8 cellular contexts compared by ENCODE assay signal in genomic region chr19:46746281-46746965, GRCh38. TPM values are rescaled to one million over a fixed set of nuclear protein-coding genes. Genes with fewer than 3 reads are reported as not detected.
DNase-seq lines count a peak whose midpoint lies in the region; ATAC-seq, FAIRE-seq and TF ChIP-seq lines count a peak whose summit lies in the region.

A gene with protein sequence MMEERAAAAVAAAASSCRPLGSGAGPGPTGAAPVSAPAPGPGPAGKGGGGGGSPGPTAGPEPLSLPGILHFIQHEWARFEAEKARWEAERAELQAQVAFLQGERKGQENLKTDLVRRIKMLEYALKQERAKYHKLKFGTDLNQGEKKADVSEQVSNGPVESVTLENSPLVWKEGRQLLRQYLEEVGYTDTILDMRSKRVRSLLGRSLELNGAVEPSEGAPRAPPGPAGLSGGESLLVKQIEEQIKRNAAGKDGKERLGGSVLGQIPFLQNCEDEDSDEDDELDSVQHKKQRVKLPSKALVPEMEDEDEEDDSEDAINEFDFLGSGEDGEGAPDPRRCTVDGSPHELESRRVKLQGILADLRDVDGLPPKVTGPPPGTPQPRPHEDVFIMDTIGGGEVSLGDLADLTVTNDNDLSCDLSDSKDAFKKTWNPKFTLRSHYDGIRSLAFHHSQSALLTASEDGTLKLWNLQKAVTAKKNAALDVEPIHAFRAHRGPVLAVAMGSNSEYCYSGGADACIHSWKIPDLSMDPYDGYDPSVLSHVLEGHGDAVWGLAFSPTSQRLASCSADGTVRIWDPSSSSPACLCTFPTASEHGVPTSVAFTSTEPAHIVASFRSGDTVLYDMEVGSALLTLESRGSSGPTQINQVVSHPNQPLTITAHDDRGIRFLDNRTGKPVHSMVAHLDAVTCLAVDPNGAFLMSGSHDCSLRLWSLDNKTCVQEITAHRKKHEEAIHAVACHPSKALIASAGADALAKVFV (minus strand): TSS chr19:46746450. CDS start chr19:46746430, 20 bp downstream.

- no peaks in the 10 kb centered on the region for H3K27me3 ChIP-seq in BJ (ENCODE audit: control insufficient read depth, insufficient read depth, low read length)

- H3K27ac Mint-ChIP-seq in immature natural killer cell = peak within 1 kb of the TSS; percentile 43 to 91 (median 84)

- H3K9me3 Mint-ChIP-seq in immature natural killer cell = no peaks in the 10 kb centered on the region

- FAIRE-seq in GM19239 (lab: Jason Lieb, UNC) = no peak

- peak within 1 kb of the TSS; percentile 84 to 92 (median 89) for H3K4me3 Mint-ChIP-seq in immature natural killer cell

- H3K36me3 ChIP-seq in BJ (ENCODE audit: control insufficient read depth, insufficient read depth, low read length) = peaks cover 3% of the 10 kb centered on the region

- peaks cover 9 to 21% (median 13%) of the 10 kb centered on the region in 3 donors for H3K27me3 Mint-ChIP-seq in immature natural killer cell (ENCODE audit: low read depth in 3 of 3)

- ATAC-seq in HG02938 (IDR thresholded peaks at IDR 0.05; ENCODE audit: unreplicated experiment) = no peak

- no peak for TF ChIP-seq CTCF in BJ (IDR thresholded peaks at IDR 0.05; ENCODE audit: insufficient read depth, low read depth, low read length)

- H3K4me1 Mint-ChIP-seq in immature natural killer cell = peaks cover 39 to 44% of the 10 kb centered on the region in 2 donors

- H3K36me3 Mint-ChIP-seq in immature natural killer cell = peaks cover 0 to 4% (median 3%) of the 10 kb centered on the region in 3 donors

- CTCF ChIA-PET in BJ (lab: Yijun Ruan, JAX) = interaction anchor here (1.4 to 9.6 kb wide), 2 partner anchors 11 to 17 kb away, joined by 5 to 77 read pairs; no protein-coding TSS in a partner anchor

- POLR2A ChIA-PET in BJ (lab: Charles Lee) = no interaction called here

- H3K4me3 ChIP-seq in BJ (ENCODE audit: low read depth, low read length) = peak within 1 kb of the TSS; percentile 99

- DNase-seq in BJ (ENCODE audit: low read depth) = no peak
- DNase-seq in GM19239 (ENCODE audit: insufficient read length, low spot score) = peak; percentile 87
- peak; percentile 42 for DNase-seq in LHCN-M2 (ENCODE audit: low read depth)
- DNase-seq in UCSD-AML1 (lab: John Stamatoyannopoulos, UW; ENCODE audit: unreplicated experiment) = peak; percentile 59
- DNase-seq in caudate nucleus (lab: John Stamatoyannopoulos, UW) = peak in 33 of 61 donors; percentile 13 to 76 (median 50)
- DNase-seq in immature natural killer cell = peak; percentile 44 to 57 (median 56)
- DNase-seq in stimulated activated CD4-positive, alpha-beta T cell treated with anti-CD3 and anti-CD28 coated beads, Interleukin-12 subunit alpha, Interleukin-12 subunit beta, amount 100 ng/mL, for 24 hours (ENCODE audit: low read depth in 2 of 2) = peak; percentile 26 to 33

- peak within 1 kb of the TSS; percentile 95 for H3K27ac ChIP-seq in caudate nucleus (ENCODE audit: low read depth, low read length)

RNA-seq across cellular contexts. Expression of the gene that starts here (rescaled TPM):
- polyA plus RNA-seq in BJ (2011; rRNA removed) (40.5 and 78.6 TPM in 2 replicates), immature natural killer cell (10 to 100 TPM in 2 of 3 donors, 1 to 10 TPM in 1; 8.8 to 26.8 (median 10.8) TPM)
- 57.7 and 65.0 TPM in 2 replicates for polyA minus RNA-seq in BJ (2011; rRNA and poly(A)+ RNA removed)
- 78.1 and 83.9 TPM in 2 replicates for total RNA-seq in LHCN-M2 (2014; rRNA removed)
- polyA plus RNA-seq in LHCN-M2 (2012) = 42.8 TPM
